In the genomic region with DNA sequence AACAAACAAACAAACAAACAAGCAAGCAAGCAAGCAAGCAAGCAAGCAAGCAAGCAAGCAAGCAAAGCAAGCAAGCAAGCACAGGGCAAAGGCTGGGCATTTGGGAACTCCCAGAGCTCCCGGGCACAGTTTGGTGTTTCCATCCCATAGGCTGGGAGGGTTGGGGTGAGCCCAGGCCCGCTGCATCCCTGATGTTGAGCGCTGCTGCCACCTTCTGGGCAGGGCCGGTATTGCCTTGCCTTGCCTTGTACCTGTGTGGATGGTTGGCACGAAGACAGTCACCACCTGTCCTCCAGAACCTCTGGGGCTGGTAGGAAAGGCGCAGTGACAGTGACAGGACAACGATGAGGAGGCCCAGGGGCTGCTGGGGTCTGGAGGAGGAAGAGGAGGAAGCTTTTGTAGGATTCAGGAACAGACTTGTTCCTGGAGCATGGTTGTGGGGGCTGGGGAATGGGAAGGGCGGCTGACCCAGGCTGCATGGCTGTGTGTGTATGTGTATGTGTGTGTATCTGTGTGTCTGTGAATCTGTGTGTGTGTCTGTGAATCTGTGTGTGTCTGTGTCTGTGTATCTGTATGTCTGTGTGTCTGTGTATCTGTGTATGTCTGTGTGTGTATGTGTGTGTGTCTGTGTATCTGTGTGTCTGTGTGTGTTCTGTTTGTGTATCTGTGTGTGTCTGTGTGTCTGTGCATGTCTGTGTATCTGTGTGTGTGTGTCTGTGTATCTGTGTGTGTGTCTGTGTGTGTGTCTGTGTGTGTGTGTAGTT, we compare ENCODE assay signal across 8 cellular contexts. TPM values are rescaled to one million over a fixed set of nuclear protein-coding genes. Genes with fewer than 3 reads are reported as not detected.
DNase-seq lines count a peak whose midpoint lies in the region; ATAC-seq and TF ChIP-seq lines count a peak whose summit lies in the region.

No MANE protein-coding gene starts in this region.

- H3K36me3 ChIP-seq in GM06990 (ENCODE audit: control insufficient read depth, insufficient read depth, low read length), result no peaks in the 10 kb centered on the region
- no peaks in the 10 kb centered on the region for H3K36me3 ChIP-seq in adipocyte (ENCODE audit: control insufficient read depth, insufficient read depth, low read length, severe bottlenecking)

- no peak overlapping the region for H3K27ac Mint-ChIP-seq in HFFc6

- peak; percentile 89 to 92 for ATAC-seq in left cardiac atrium

- H3K4me1 Mint-ChIP-seq in HFFc6 (ENCODE audit: low read depth), result peaks cover 11% of the 10 kb centered on the region; the same call in 1 of the 2 replicates

- no peaks in the 10 kb centered on the region for H3K27me3 Mint-ChIP-seq in HFFc6 (ENCODE audit: insufficient read depth)

- no peaks in the 10 kb centered on the region for H3K27me3 ChIP-seq in GM06990 (replicated peaks; ENCODE audit: control insufficient read depth, insufficient read depth, low read length)
- H3K27me3 ChIP-seq in adipocyte (replicated peaks; ENCODE audit: control insufficient read depth, insufficient read depth, low read length), result no peaks in the 10 kb centered on the region

- H3K9ac ChIP-seq in adipocyte (ENCODE audit: low read length), result no peak overlapping the region

- DNase-seq in GM06990 (ENCODE audit: extremely low read depth, insufficient read length), result peak; percentile 62
- DNase-seq in HFFc6, result peak; percentile 58
- peak; percentile 49 for DNase-seq in NCI-H146 treated with DMSO at 0.1 percent for 48 hours (lab: John Stamatoyannopoulos, UW; ENCODE audit: unreplicated experiment)
- peak; percentile 69 to 93 (median 82) for DNase-seq in T-helper 2 cell
- DNase-seq in adipocyte (ENCODE audit: low read depth), result peak; percentile 93
- peak; percentile 88 for DNase-seq in left cardiac atrium
- DNase-seq in retinal pigment epithelial cell (ENCODE audit: low read depth), result no peak
- DNase-seq in cortex of kidney (lab: John Stamatoyannopoulos, UW), result no peak

- peaks cover 6% of the 10 kb centered on the region for H3K4me1 ChIP-seq in adipocyte (ENCODE audit: control insufficient read depth, insufficient read depth, low read length)

- H3K9me3 Mint-ChIP-seq in HFFc6, result no peaks in the 10 kb centered on the region

- H3K4me3 ChIP-seq in GM06990 (replicated peaks; ENCODE audit: low read depth, low read length) (no peak overlapping the region), adipocyte (ENCODE audit: low read length) (no peak overlapping the region), retinal pigment epithelial cell (ENCODE audit: low read length) (no peak overlapping the region)

- intact Hi-C loops in left cardiac atrium (cut with DNase I), result loop anchor here (2.0 to 5.0 kb wide), 2 partner anchors 119 kb away; no protein-coding TSS in a partner anchor

- no peaks in the 10 kb centered on the region for H3K9me3 ChIP-seq in adipocyte (ENCODE audit: control insufficient read depth, low read length)

- H3K4me3 Mint-ChIP-seq in HFFc6, result no peak overlapping the region

- no peaks in the 10 kb centered on the region for H3K36me3 Mint-ChIP-seq in HFFc6 (ENCODE audit: low read depth)

- peak; percentile 99 for TF ChIP-seq CTCF in GM06990 (IDR thresholded peaks at IDR 0.05; ENCODE audit: insufficient read depth, low read length, poor library complexity, severe bottlenecking)
- TF ChIP-seq CTCF in HFFc6 (IDR thresholded peaks at IDR 0.05), result peak; percentile 93
- peak; percentile 99 for TF ChIP-seq CTCF in retinal pigment epithelial cell (conservative IDR thresholded peaks at IDR 0.05; ENCODE audit: low read depth, low read length)

RNA-seq across cellular contexts. Expression of a gene that starts 6.4 kb away (rescaled TPM):
- 10 to 100 TPM in 5 of 6 experiments, 1 to 10 TPM in 1; 9.6 to 14.7 (median 12.2) TPM for total RNA-seq in HFFc6 (2021; fragmentation: NEBNext Ultra II Directional; extraction: Animal tissue kit (Norgen Biotek cat#: 25700))
- 1 to 10 TPM; 2.0 to 2.6 TPM for total RNA-seq in left cardiac atrium

RNA-seq across cellular contexts. Expression of a gene that starts 12.7 kb away (rescaled TPM):
- total RNA-seq in HFFc6 (2021; fragmentation: NEBNext Ultra II Directional; extraction: Animal tissue kit (Norgen Biotek cat#: 25700)), result 10 to 100 TPM; 10.3 to 18.6 (median 16.8) TPM
- 10 to 100 TPM; 22.6 to 27.4 TPM for total RNA-seq in left cardiac atrium

RNA-seq across cellular contexts. Expression of a gene that starts 42.5 kb away (rescaled TPM):
- total RNA-seq in HFFc6 (2021; fragmentation: NEBNext Ultra II Directional; extraction: Animal tissue kit (Norgen Biotek cat#: 25700)), result 10 to 100 TPM; 70.1 to 91.4 (median 83.4) TPM
- total RNA-seq in left cardiac atrium, result 10 to 100 TPM; 70.3 to 72.5 TPM

RNA-seq across cellular contexts. Expression of a gene that starts 42.6 kb away (rescaled TPM):
- 10 to 100 TPM; 17.8 to 20.6 (median 18.6) TPM for total RNA-seq in HFFc6 (2021; fragmentation: NEBNext Ultra II Directional; extraction: Animal tissue kit (Norgen Biotek cat#: 25700))
- 10 to 100 TPM; 13.6 to 14.3 TPM for total RNA-seq in left cardiac atrium

RNA-seq across cellular contexts. Expression of a gene that starts 44.2 kb away (rescaled TPM):
- not detected for total RNA-seq in HFFc6 (2021; fragmentation: NEBNext Ultra II Directional; extraction: Animal tissue kit (Norgen Biotek cat#: 25700))
- total RNA-seq in left cardiac atrium, result not detected

Comparison
In these comparisons a context has a peak if more than half of its experiments do, and no peak if none do; other contexts are left out.
1. DNase-seq: peak in GM06990 (single experiment), HFFc6 (single experiment), NCI-H146 treated with DMSO at 0.1 percent for 48 hours (single experiment), T-helper 2 cell (5 of 5), adipocyte (single experiment) and left cardiac atrium (single experiment); none in retinal pigment epithelial cell (single experiment) and cortex of kidney (single experiment).
2. Peak in every context shown above with its lines, with median percentiles within 50 percentile points of each other: CTCF ChIP-seq.